In the genomic region with DNA sequence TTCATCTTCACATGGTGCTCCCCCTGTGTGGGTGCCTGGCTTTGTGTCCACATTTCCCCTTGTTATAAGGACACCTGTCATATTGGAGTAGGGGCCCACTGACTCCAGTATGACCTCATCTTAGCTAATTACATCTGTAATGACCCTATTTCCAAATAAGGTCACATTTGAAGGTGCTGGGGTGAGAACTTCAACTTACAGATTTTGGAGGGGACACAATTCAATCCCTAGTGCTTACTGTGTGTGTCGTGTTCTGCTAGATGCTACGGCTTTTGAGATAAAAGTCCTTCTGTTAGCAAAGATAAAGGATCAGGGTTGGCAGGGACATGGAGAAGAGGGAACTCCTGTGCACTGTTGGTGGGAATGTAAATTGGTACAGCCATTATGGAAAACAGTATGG, we compare ENCODE assay signal across 18 cellular contexts.
"Had no signal": no experiment of that assay in that cellular context is flagged by ENCODE, and none has a peak within 500 bp of the region (broad histone marks: within the 10 kb centered on the region; RNA-seq: fewer than 3 reads in every experiment).

No MANE protein-coding gene starts in this region.

- H3K4me1 Mint-ChIP-seq: neural progenitor cell had no signal

- H3K4me3 ChIP-seq: lower lobe of right lung, neural progenitor cell, prostate gland, right atrium auricular region, thoracic aorta had no signal

- FAIRE-seq: keratinocyte had no signal

- H3K27me3 Mint-ChIP-seq: activated naive CD4-positive, alpha-beta T cell treated with anti-CD3 and anti-CD28 coated beads, Interleukin-2, amount 50 U/mL, for 24 hours had no signal

- H3K27ac Mint-ChIP-seq: activated naive CD4-positive, alpha-beta T cell treated with anti-CD3 and anti-CD28 coated beads, Interleukin-2, amount 50 U/mL, for 24 hours; activated T-cell treated with anti-CD3 and anti-CD28 coated beads, Interleukin-2, amount 50 U/mL, for 72 hours; mesothelial cell of epicardium; neural progenitor cell had no signal

- H3K4me3 Mint-ChIP-seq: activated naive CD4-positive, alpha-beta T cell treated with anti-CD3 and anti-CD28 coated beads, Interleukin-2, amount 50 U/mL, for 24 hours; activated T-cell treated with anti-CD3 and anti-CD28 coated beads, Interleukin-2, amount 50 U/mL, for 72 hours; mesothelial cell of epicardium; neural progenitor cell had no signal

- H3K9me3 ChIP-seq: lower lobe of right lung, prostate gland, right atrium auricular region, thoracic aorta had no signal

- H3K9ac ChIP-seq: neural progenitor cell had no signal

- H3K36me3 ChIP-seq: lower lobe of right lung, neural progenitor cell, prostate gland, right atrium auricular region, thoracic aorta had no signal

- H3K27ac ChIP-seq: lower lobe of right lung, neural progenitor cell, prostate gland, right atrium auricular region, thoracic aorta, VCaP had no signal

- H3K4me2 ChIP-seq: neural progenitor cell had no signal

- ATAC-seq: activated T-cell treated with anti-CD3 and anti-CD28 coated beads, Interleukin-2, amount 50 U/mL, for 72 hours; lower lobe of right lung had no signal

- H3K4me1 ChIP-seq: neural progenitor cell, prostate gland had no signal

- DNase-seq: activated CD4-positive, alpha-beta T cell treated with anti-CD3 and anti-CD28 coated beads, Interleukin-2, amount 50 U/mL, for 4 hours; activated gamma-delta T cell; activated T-cell treated with anti-CD3 and anti-CD28 coated beads, Interleukin-2, amount 50 U/mL, for 72 hours; amniotic stem cell; foreskin melanocyte; hypothalamus; lower lobe of right lung; stimulated activated CD4-positive, alpha-beta T cell treated with anti-CD3 and anti-CD28 coated beads, Interleukin-2, amount 100 ng/mL, for 24 hours; T-helper 1 cell; T1000 had no signal

- H3K27me3 ChIP-seq: neural progenitor cell, right atrium auricular region had no signal

- H2AFZ ChIP-seq: neural progenitor cell had no signal
